Comparison of ENCODE assay signal across 1 cellular context in the genomic region with DNA sequence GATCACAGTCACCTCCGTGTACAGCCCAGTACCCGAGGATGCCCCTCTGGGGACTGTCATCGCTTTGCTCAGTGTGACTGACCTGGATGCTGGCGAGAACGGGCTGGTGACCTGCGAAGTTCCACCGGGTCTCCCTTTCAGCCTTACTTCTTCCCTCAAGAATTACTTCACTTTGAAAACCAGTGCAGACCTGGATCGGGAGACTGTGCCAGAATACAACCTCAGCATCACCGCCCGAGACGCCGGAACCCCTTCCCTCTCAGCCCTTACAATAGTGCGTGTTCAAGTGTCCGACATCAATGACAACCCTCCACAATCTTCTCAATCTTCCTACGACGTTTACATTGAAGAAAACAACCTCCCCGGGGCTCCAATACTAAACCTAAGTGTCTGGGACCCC.
TF ChIP-seq lines count a peak whose summit lies in the region.

No MANE protein-coding gene starts in this region.

TF ChIP-seq in GM12878, 131 proteins besides CTCF, POLR2A, EP300 and RAD21:
- TF ChIP-seq NRF1 (conservative IDR thresholded peaks at IDR 0.05; ENCODE audit: low read depth, low read length) (no peak), RUNX3 (IDR thresholded peaks at IDR 0.05; ENCODE audit: low read length) (no peak), SMAD5 (IDR thresholded peaks at IDR 0.05; ENCODE audit: low read depth) (no peak), GABPA (IDR thresholded peaks at IDR 0.05; ENCODE audit: low read depth) (no peak), ZNF24 (IDR thresholded peaks at IDR 0.05) (no peak), MTA3 (IDR thresholded peaks at IDR 0.05; ENCODE audit: borderline replicate concordance, low read length) (no peak), DPF2 (IDR thresholded peaks at IDR 0.05) (no peak), POU2F2 (IDR thresholded peaks at IDR 0.05; ENCODE audit: borderline replicate concordance, low read depth, low read length) (no peak), MYB (IDR thresholded peaks at IDR 0.05; ENCODE audit: borderline replicate concordance, low read depth, low read length) (no peak), ZZZ3 (IDR thresholded peaks at IDR 0.05; ENCODE audit: control insufficient read depth, insufficient read length, low read depth) (no peak), RELA (IDR thresholded peaks at IDR 0.05; ENCODE audit: borderline replicate concordance, partially characterized antibody) (no peak), WRNIP1 (IDR thresholded peaks at IDR 0.05; ENCODE audit: borderline replicate concordance, low read depth, low read length) (no peak), TARDBP (IDR thresholded peaks at IDR 0.05; ENCODE audit: borderline replicate concordance) (no peak), FOXM1 (IDR thresholded peaks at IDR 0.05; ENCODE audit: low read depth, low read length) (no peak), RB1 (IDR thresholded peaks at IDR 0.05; ENCODE audit: borderline replicate concordance) (no peak)
- TF ChIP-seq, protein P1, sequence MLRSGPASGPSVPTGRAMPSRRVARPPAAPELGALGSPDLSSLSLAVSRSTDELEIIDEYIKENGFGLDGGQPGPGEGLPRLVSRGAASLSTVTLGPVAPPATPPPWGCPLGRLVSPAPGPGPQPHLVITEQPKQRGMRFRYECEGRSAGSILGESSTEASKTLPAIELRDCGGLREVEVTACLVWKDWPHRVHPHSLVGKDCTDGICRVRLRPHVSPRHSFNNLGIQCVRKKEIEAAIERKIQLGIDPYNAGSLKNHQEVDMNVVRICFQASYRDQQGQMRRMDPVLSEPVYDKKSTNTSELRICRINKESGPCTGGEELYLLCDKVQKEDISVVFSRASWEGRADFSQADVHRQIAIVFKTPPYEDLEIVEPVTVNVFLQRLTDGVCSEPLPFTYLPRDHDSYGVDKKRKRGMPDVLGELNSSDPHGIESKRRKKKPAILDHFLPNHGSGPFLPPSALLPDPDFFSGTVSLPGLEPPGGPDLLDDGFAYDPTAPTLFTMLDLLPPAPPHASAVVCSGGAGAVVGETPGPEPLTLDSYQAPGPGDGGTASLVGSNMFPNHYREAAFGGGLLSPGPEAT (IDR thresholded peaks at IDR 0.05; ENCODE audit: low read depth), result no peak
- TF ChIP-seq, protein P2, sequence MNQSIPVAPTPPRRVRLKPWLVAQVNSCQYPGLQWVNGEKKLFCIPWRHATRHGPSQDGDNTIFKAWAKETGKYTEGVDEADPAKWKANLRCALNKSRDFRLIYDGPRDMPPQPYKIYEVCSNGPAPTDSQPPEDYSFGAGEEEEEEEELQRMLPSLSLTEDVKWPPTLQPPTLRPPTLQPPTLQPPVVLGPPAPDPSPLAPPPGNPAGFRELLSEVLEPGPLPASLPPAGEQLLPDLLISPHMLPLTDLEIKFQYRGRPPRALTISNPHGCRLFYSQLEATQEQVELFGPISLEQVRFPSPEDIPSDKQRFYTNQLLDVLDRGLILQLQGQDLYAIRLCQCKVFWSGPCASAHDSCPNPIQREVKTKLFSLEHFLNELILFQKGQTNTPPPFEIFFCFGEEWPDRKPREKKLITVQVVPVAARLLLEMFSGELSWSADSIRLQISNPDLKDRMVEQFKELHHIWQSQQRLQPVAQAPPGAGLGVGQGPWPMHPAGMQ (IDR thresholded peaks at IDR 0.05; ENCODE audit: borderline replicate concordance), result no peak
TF ChIP-seq in GM12878: peak in this region for 0.
